ENCODE assay signal across 1 cellular context in genomic region chr20:63434599-63435378, GRCh38.
TF ChIP-seq lines count a peak whose summit lies in the region.

No MANE protein-coding gene starts in this region.

TF ChIP-seq in H1, 55 proteins besides CTCF, POLR2A, EP300 and RAD21 (continued from another document):
- TF ChIP-seq SP2 (IDR thresholded peaks at IDR 0.05; ENCODE audit: low read length) (no peak), BACH1 (IDR thresholded peaks at IDR 0.05; ENCODE audit: low read length) (no peak), EGR1 (IDR thresholded peaks at IDR 0.05; ENCODE audit: borderline replicate concordance, low read depth, low read length) (no peak), KDM4A (IDR thresholded peaks at IDR 0.05; ENCODE audit: low read depth, low read length, severe bottlenecking) (no peak), CTBP2 (IDR thresholded peaks at IDR 0.05; ENCODE audit: borderline replicate concordance, insufficient read depth, insufficient read length, low read length) (no peak), FOSL1 (IDR thresholded peaks at IDR 0.05; ENCODE audit: insufficient read depth, low read depth, low read length) (no peak), CEBPB (IDR thresholded peaks at IDR 0.05; ENCODE audit: low read depth, low read length) (no peak), TAF7 (optimal IDR thresholded peaks at IDR 0.05; ENCODE audit: borderline replicate concordance, low read depth, low read length) (no peak), EZH2 (IDR thresholded peaks at IDR 0.05; ENCODE audit: low read depth, low read length, severe bottlenecking) (no peak), GABPA (IDR thresholded peaks at IDR 0.05; ENCODE audit: borderline replicate concordance, insufficient read depth, low read length) (no peak; the same call in 1 of the 2 replicates), SIN3A (conservative IDR thresholded peaks at IDR 0.05 in 1 of 2, IDR thresholded peaks at IDR 0.05 in 1 of 2; ENCODE audit: low read depth in 1 of 2, low read length in 2 of 2) (peak in 1 of 2 experiments; percentile 64; a peak in 1 of 4 replicates), YY1 (IDR thresholded peaks at IDR 0.05; ENCODE audit: low read depth, low read length) (peak; percentile 73), RXRA (IDR thresholded peaks at IDR 0.05; ENCODE audit: insufficient read depth, low read depth, low read length) (no peak), TEAD4 (IDR thresholded peaks at IDR 0.05; ENCODE audit: low read depth, low read length) (peak; percentile 100), CHD7 (IDR thresholded peaks at IDR 0.05; ENCODE audit: insufficient replicate concordance, low read length) (no peak), TAF1 (IDR thresholded peaks at IDR 0.05; ENCODE audit: low read depth, low read length) (0 out of 2 replicates have a peak, but pooled peaks have one; percentile 29), CBX5 (IDR thresholded peaks at IDR 0.05; ENCODE audit: low read depth, low read length) (no peak), BCL11A (IDR thresholded peaks at IDR 0.05; ENCODE audit: low read depth in 2 of 2, low read length in 2 of 2) (no peak), ATF3 (IDR thresholded peaks at IDR 0.05; ENCODE audit: insufficient read depth, low read depth, low read length) (peak; percentile 61; the same call in 1 of the 2 replicates), HDAC6 (IDR thresholded peaks at IDR 0.05; ENCODE audit: low read depth, low read length) (no peak), MAFK (IDR thresholded peaks at IDR 0.05; ENCODE audit: low read depth, low read length) (no peak), RNF2 (IDR thresholded peaks at IDR 0.05; ENCODE audit: borderline replicate concordance, low read depth, low read length, missing control alignments, poor library complexity, severe bottlenecking) (no peak), KDM5A (IDR thresholded peaks at IDR 0.05; ENCODE audit: low read length) (no peak), RBBP5 (IDR thresholded peaks at IDR 0.05; ENCODE audit: borderline replicate concordance, low read depth, low read length) (no peak), SIX5 (IDR thresholded peaks at IDR 0.05; ENCODE audit: low read depth, low read length) (no peak), CHD2 (IDR thresholded peaks at IDR 0.05; ENCODE audit: low read length) (0 out of 2 replicates have a peak, but pooled peaks have one; percentile 30), MAX (IDR thresholded peaks at IDR 0.05) (peak; percentile 77), GTF2F1 (IDR thresholded peaks at IDR 0.05; ENCODE audit: borderline replicate concordance, low read depth, low read length) (peak; percentile 33; the same call in 1 of the 2 replicates), JUND (IDR thresholded peaks at IDR 0.05; ENCODE audit: low read length) (peak; percentile 51; the same call in 1 of the 2 replicates), E2F6 (IDR thresholded peaks at IDR 0.05) (no peak), TCF12 (IDR thresholded peaks at IDR 0.05; ENCODE audit: low read depth, low read length) (no peak), SP1 (IDR thresholded peaks at IDR 0.05; ENCODE audit: low read depth, low read length) (no peak), USF2 (IDR thresholded peaks at IDR 0.05; ENCODE audit: low read length) (peak; percentile 89), TBP (IDR thresholded peaks at IDR 0.05; ENCODE audit: low read depth, low read length) (0 out of 2 replicates have a peak, but pooled peaks have one; percentile 27), NANOG (IDR thresholded peaks at IDR 0.05; ENCODE audit: insufficient read depth, low read depth, low read length, poor library complexity, severe bottlenecking) (no peak), SP4 (IDR thresholded peaks at IDR 0.05; ENCODE audit: low read length) (no peak; the same call in 1 of the 2 replicates), ATF2 (IDR thresholded peaks at IDR 0.05; ENCODE audit: low read length) (peak; percentile 84; the same call in 1 of the 2 replicates), BRCA1 (IDR thresholded peaks at IDR 0.05; ENCODE audit: low read depth, low read length) (no peak), PHF8 (conservative IDR thresholded peaks at IDR 0.05; ENCODE audit: low read depth, low read length) (no peak), ZNF274 (IDR thresholded peaks at IDR 0.05; ENCODE audit: borderline replicate concordance, extremely low read depth, low read length) (no peak), CREB1 (IDR thresholded peaks at IDR 0.05) (peak; percentile 79), NRF1 (IDR thresholded peaks at IDR 0.05; ENCODE audit: low read depth, low read length) (no peak), CHD1 (IDR thresholded peaks at IDR 0.05; ENCODE audit: low read depth, low read length) (no peak)
TF ChIP-seq in H1: peak in this region for 15.
